ENCODE assay signal across 8 cellular contexts in the genomic region with DNA sequence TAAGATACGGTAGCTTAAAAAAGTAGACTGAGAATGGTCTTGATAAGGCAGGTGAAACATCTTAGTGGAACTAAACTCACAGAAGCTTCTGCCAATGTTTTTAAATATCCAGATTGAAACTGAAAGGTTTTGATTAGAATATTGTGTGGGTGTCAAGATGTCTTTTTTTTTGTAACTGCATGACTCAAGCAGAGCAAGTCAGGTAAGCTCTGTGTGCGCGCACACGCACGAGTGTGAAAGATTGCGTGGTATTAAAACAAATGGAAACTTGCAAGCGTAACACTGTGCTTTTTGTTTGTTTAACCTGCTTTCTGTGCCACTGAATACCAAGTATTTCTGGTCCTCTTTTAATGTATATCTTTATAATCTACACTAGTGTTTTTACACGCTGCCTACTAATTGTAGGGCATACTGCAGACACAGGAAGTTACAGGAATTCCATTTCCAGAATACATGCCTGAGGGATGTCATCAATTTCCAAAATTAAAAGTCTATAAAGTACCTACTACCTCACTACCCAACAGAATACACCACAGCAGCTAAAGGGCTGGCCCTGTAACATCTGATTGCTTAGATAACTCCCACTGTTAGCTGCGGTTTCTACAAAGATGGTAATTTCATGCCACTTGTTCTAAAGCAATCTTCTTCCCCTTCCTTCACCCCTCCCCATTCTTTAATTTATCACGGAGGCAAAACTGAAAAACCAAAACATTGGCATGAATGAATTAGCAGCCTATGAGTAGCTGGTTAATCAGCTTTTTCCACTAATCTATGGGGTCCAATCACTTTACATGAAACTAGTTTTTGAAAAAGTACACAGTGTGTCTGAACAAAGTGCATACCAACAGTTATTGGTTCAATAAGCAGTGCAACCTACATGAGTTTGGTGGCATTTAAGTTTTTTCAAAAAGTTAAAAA.
DNase-seq lines count a peak whose midpoint lies in the region; ATAC-seq and FAIRE-seq lines count a peak whose summit lies in the region.

No MANE protein-coding gene starts in this region.

- ATAC-seq in HG03565 (IDR thresholded peaks at IDR 0.05; ENCODE audit: unreplicated experiment) (peak; percentile 65), HG03135 (IDR thresholded peaks at IDR 0.05; ENCODE audit: unreplicated experiment) (no peak)

- no peak for DNase-seq in GM19239 (ENCODE audit: insufficient read length, low spot score)
- peak; percentile 28 for DNase-seq in activated T-helper 9 cell treated with anti-CD3 and anti-CD28 coated beads, Interleukin-2, amount 50 U/mL, for 16 hours (ENCODE audit: low read depth)
- DNase-seq in stimulated activated CD4-positive, alpha-beta T cell treated with anti-CD3 and anti-CD28 coated beads, Interleukin-4, amount 100 ng/mL, for 1 hour, result peak; percentile 59
- DNase-seq in NCI-H2081 treated with DMSO at 0.1 percent for 48 hours (lab: John Stamatoyannopoulos, UW), result no peak
- no peak for DNase-seq in NCI-H1048 (lab: John Stamatoyannopoulos, UW)
- no peak for DNase-seq in foreskin melanocyte

- peak; percentile 64 for FAIRE-seq in GM19239 (lab: Jason Lieb, UNC)

Comparison
In these comparisons a context has a peak if more than half of its experiments do, and no peak if none do; other contexts are left out.
1. DNase-seq: peak in activated T-helper 9 cell treated with anti-CD3 and anti-CD28 coated beads, Interleukin-2, amount 50 U/mL, for 16 hours (single experiment) and stimulated activated CD4-positive, alpha-beta T cell treated with anti-CD3 and anti-CD28 coated beads, Interleukin-4, amount 100 ng/mL, for 1 hour (single experiment); none in GM19239 (single experiment), NCI-H2081 treated with DMSO at 0.1 percent for 48 hours (single experiment), NCI-H1048 (single experiment) and foreskin melanocyte (single experiment).